Comparison of ENCODE assay signal across 20 cellular contexts in genomic region chr7:136666110-136666509, GRCh38.
"Had no signal": no experiment of that assay in that cellular context is flagged by ENCODE, and none has a peak within 500 bp of the region (broad histone marks: within the 10 kb centered on the region; RNA-seq: fewer than 3 reads in every experiment).

No MANE protein-coding gene starts in this region.

- H3K9me3 ChIP-seq: lower lobe of right lung had no signal

- H3K27ac ChIP-seq: coronary artery, dorsolateral prefrontal cortex, esophagus muscularis mucosa, foreskin keratinocyte, gastroesophageal sphincter, heart right ventricle, left lung, lower lobe of right lung had no signal

- H3K4me3 Mint-ChIP-seq: mesothelial cell of epicardium; naive B cell; naive thymus-derived CD8-positive, alpha-beta T cell had no signal

- H3K4me1 ChIP-seq: esophagus muscularis mucosa, foreskin keratinocyte, gastroesophageal sphincter, heart right ventricle, left lung, lower lobe of right lung had no signal

- H3K4me3 ChIP-seq: coronary artery, dorsolateral prefrontal cortex, esophagus muscularis mucosa, gastroesophageal sphincter, heart right ventricle, left lung, lower lobe of right lung, mucosa of descending colon had no signal

- H3K27me3 ChIP-seq: esophagus muscularis mucosa, foreskin keratinocyte, gastroesophageal sphincter, heart right ventricle, left lung had no signal

- ATAC-seq: foreskin keratinocyte; gastroesophageal sphincter; heart right ventricle; left cardiac atrium; left lung; left ventricle myocardium superior; lower lobe of right lung; mucosa of descending colon; naive thymus-derived CD8-positive, alpha-beta T cell had no signal

- DNase-seq: dermis blood vessel endothelial cell; dorsolateral prefrontal cortex; effector CD4-positive, alpha-beta T cell; effector memory CD4-positive, alpha-beta T cell; foreskin keratinocyte; head of caudate nucleus; heart right ventricle; hippocampal formation; left cardiac atrium; left lung; left ventricle myocardium superior; lower lobe of right lung; mesenchymal stem cell; mucosa of descending colon; naive B cell; naive thymus-derived CD8-positive, alpha-beta T cell had no signal

- H3K36me3 ChIP-seq: esophagus muscularis mucosa, gastroesophageal sphincter, heart right ventricle, left lung, lower lobe of right lung had no signal

- H3K4me1 Mint-ChIP-seq: naive B cell; naive thymus-derived CD8-positive, alpha-beta T cell had no signal

- H3K36me3 Mint-ChIP-seq: mesothelial cell of epicardium; naive B cell; naive thymus-derived CD8-positive, alpha-beta T cell had no signal

- H3K27ac Mint-ChIP-seq: mesothelial cell of epicardium; naive B cell; naive thymus-derived CD8-positive, alpha-beta T cell had no signal

- H3K27me3 Mint-ChIP-seq: naive B cell; naive thymus-derived CD8-positive, alpha-beta T cell had no signal
